ENCODE assay signal across 20 cellular contexts in the genomic region with DNA sequence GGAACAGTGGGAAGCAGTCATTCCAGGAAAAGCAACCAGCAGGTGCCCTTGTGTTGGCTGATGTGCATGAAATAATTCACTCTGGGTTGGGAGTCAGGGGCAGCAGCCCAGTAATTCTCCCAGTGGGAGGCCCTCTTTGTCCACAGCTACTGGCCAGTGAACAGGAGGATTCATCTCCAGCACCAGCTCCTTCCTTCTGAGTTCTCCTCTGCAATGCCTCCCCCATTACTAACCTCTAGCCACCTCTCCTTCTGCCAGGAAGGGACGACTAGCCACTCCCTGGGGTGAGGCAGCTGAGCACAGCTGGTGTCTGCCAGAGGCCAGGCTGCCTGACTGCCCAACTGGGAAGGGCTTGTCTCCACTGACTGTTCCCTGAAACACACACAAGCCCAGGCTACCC. TPM values are rescaled to one million over a fixed set of nuclear protein-coding genes. Genes with fewer than 3 reads are reported as not detected.
DNase-seq lines count a peak whose midpoint lies in the region; ATAC-seq and TF ChIP-seq lines count a peak whose summit lies in the region.
"Had no signal": no experiment of that assay in that cellular context is flagged by ENCODE, and none has a peak within 500 bp of the region (broad histone marks: within the 10 kb centered on the region; RNA-seq: fewer than 3 reads in every experiment).

No MANE protein-coding gene starts in this region.

- peak; percentile 90 for TF ChIP-seq EP300 in Ishikawa (IDR thresholded peaks at IDR 0.05; ENCODE audit: borderline replicate concordance)

- no peak overlapping the region for H3K4me2 ChIP-seq in MM.1S (ENCODE audit: low read depth, low read length)

- H3K36me3 ChIP-seq in mucosa of descending colon (ENCODE audit: low read depth) (no peaks in the 10 kb centered on the region), BE2C (no peaks in the 10 kb centered on the region), MM.1S (replicated peaks; ENCODE audit: insufficient read depth, low read length) (no peaks in the 10 kb centered on the region)
- H3K36me3 ChIP-seq: gastroesophageal sphincter had no signal

- H2AFZ ChIP-seq in MM.1S (ENCODE audit: low read length), result no peak overlapping the region

- H3K27ac Mint-ChIP-seq in WTC11, result peak overlapping the region; percentile 52; the same call in 1 of the 2 replicates
- H3K27ac Mint-ChIP-seq: activated CD4-positive, alpha-beta T cell treated with anti-CD3 and anti-CD28 coated beads for 36 hours; activated naive CD8-positive, alpha-beta T cell treated with anti-CD3 and anti-CD28 coated beads, Interleukin-2, amount 10 ng/mL, durations not matched to agents 7 days and 5 days; T-helper 1 cell treated with Interleukin-12 subunit alpha and Interleukin-12 subunit beta and Interleukin-4 antibody, amounts not matched to agents 30 μg/mL and 1 μg/mL, for 36 hours had no signal

- H3F3A ChIP-seq in MM.1S (ENCODE audit: insufficient read depth, low read length), result 0 out of 2 replicates have a peak, but pooled peaks cover 4% of the 10 kb centered on the region

- intact Hi-C loops in mucosa of descending colon (cut with DNase I, micrococcal nuclease), result no loop called here

- peak; percentile 39 for DNase-seq in ELF-1 (ENCODE audit: low read depth, low spot score)
- DNase-seq in WTC11 (ENCODE audit: low spot score), result no peak
- peak; percentile 74 to 82 (median 80) for DNase-seq in mucosa of descending colon
- DNase-seq in BE2C, result no peak
- no peak for DNase-seq in Ammon's horn (ENCODE audit: low spot score)
- no peak for DNase-seq in MM.1S
- DNase-seq: activated CD4-positive, alpha-beta T cell treated with anti-CD3 and anti-CD28 coated beads for 36 hours; activated naive CD8-positive, alpha-beta T cell treated with anti-CD3 and anti-CD28 coated beads, Interleukin-2, amount 10 ng/mL, durations not matched to agents 7 days and 5 days; activated T-cell treated with anti-CD3 and anti-CD28 coated beads for 4 hours; central memory CD4-positive, alpha-beta T cell; DMS153; midbrain; MV-4-11; NCI-H2171 treated with DMSO at 0.1 percent for 48 hours; stimulated activated CD4-positive, alpha-beta T cell treated with anti-CD3 and anti-CD28 coated beads, Interleukin-12 subunit alpha, Interleukin-12 subunit beta, amount 100 ng/mL, for 4 hours had no signal

- H3K79me2 ChIP-seq in MM.1S (ENCODE audit: low read length), result no peaks in the 10 kb centered on the region

- H3K4me1 Mint-ChIP-seq in WTC11, result peaks cover 13% of the 10 kb centered on the region
- H3K4me1 Mint-ChIP-seq: activated CD4-positive, alpha-beta T cell treated with anti-CD3 and anti-CD28 coated beads for 36 hours; activated naive CD8-positive, alpha-beta T cell treated with anti-CD3 and anti-CD28 coated beads, Interleukin-2, amount 10 ng/mL, durations not matched to agents 7 days and 5 days had no signal

- no peak overlapping the region for H3K4me3 Mint-ChIP-seq in WTC11
- H3K4me3 Mint-ChIP-seq: activated CD4-positive, alpha-beta T cell treated with anti-CD3 and anti-CD28 coated beads for 36 hours; activated naive CD8-positive, alpha-beta T cell treated with anti-CD3 and anti-CD28 coated beads, Interleukin-2, amount 10 ng/mL, durations not matched to agents 7 days and 5 days; T-helper 1 cell treated with Interleukin-12 subunit alpha and Interleukin-12 subunit beta and Interleukin-4 antibody, amounts not matched to agents 30 μg/mL and 1 μg/mL, for 36 hours had no signal

- H3K9me3 ChIP-seq in mucosa of descending colon, result no peaks in the 10 kb centered on the region
- H3K9me3 ChIP-seq in BE2C, result no peaks in the 10 kb centered on the region
- H3K9me3 ChIP-seq in MM.1S (replicated peaks; ENCODE audit: insufficient read depth, low read length), result no peaks in the 10 kb centered on the region
- H3K9me3 ChIP-seq: gastroesophageal sphincter had no signal

- POLR2A ChIA-PET in WTC11 (lab: Charles Lee), result no interaction called here

- ATAC-seq in WTC11 (peak; percentile 33), mucosa of descending colon (peak; percentile 99), HG03354 (IDR thresholded peaks at IDR 0.05; ENCODE audit: poor library complexity, severe bottlenecking, unreplicated experiment) (no peak)
- ATAC-seq: activated CD4-positive, alpha-beta T cell treated with anti-CD3 and anti-CD28 coated beads for 36 hours; gastroesophageal sphincter had no signal

- H3K27ac ChIP-seq in MM.1S (ENCODE audit: low read length), result no peak overlapping the region
- H3K27ac ChIP-seq: gastroesophageal sphincter had no signal

- TF ChIP-seq RAD21 in Ishikawa (IDR thresholded peaks at IDR 0.05; ENCODE audit: low read depth), result peak; percentile 2; the same call in 1 of the 2 replicates

- CTCF ChIA-PET in WTC11 (lab: Charles Lee), result interaction anchor here (0.6 to 4.1 kb wide), 4 partner anchors 13 to 159 kb away, joined by 3 to 32 read pairs (median 7); a partner anchor contains a TSS

- no peak overlapping the region for H3K4me3 ChIP-seq in mucosa of descending colon
- no peak overlapping the region for H3K4me3 ChIP-seq in BE2C (ENCODE audit: low read depth, low read length)
- no peak overlapping the region for H3K4me3 ChIP-seq in MM.1S (ENCODE audit: low read length)
- H3K4me3 ChIP-seq: gastroesophageal sphincter had no signal

- H3K9me3 Mint-ChIP-seq in WTC11, result peaks cover 5% of the 10 kb centered on the region; the same call in 1 of the 2 replicates
- H3K9me3 Mint-ChIP-seq: activated naive CD8-positive, alpha-beta T cell treated with anti-CD3 and anti-CD28 coated beads, Interleukin-2, amount 10 ng/mL, durations not matched to agents 7 days and 5 days; T-helper 1 cell treated with Interleukin-12 subunit alpha and Interleukin-12 subunit beta and Interleukin-4 antibody, amounts not matched to agents 30 μg/mL and 1 μg/mL, for 36 hours had no signal

- H3K27me3 ChIP-seq in BE2C (no peaks in the 10 kb centered on the region), MM.1S (replicated peaks; ENCODE audit: insufficient read depth, low read length) (no peaks in the 10 kb centered on the region)

- no peaks in the 10 kb centered on the region for H3K27me3 Mint-ChIP-seq in WTC11 (ENCODE audit: low read depth)

- no peaks in the 10 kb centered on the region for H3K9me2 ChIP-seq in MM.1S (replicated peaks; ENCODE audit: insufficient read depth, low read length)

- no peak for TF ChIP-seq CTCF in WTC11 (IDR thresholded peaks at IDR 0.05)
- TF ChIP-seq CTCF in mucosa of descending colon (IDR thresholded peaks at IDR 0.05), result no peak
- TF ChIP-seq CTCF in BE2C (IDR thresholded peaks at IDR 0.05; ENCODE audit: low read depth, low read length), result no peak
- no peak for TF ChIP-seq CTCF in MM.1S (IDR thresholded peaks at IDR 0.05; ENCODE audit: low read length)

- H3K36me3 Mint-ChIP-seq in WTC11, result no peaks in the 10 kb centered on the region
- H3K36me3 Mint-ChIP-seq: activated naive CD8-positive, alpha-beta T cell treated with anti-CD3 and anti-CD28 coated beads, Interleukin-2, amount 10 ng/mL, durations not matched to agents 7 days and 5 days had no signal

- no peaks in the 10 kb centered on the region for H4K20me1 ChIP-seq in MM.1S (ENCODE audit: insufficient read depth, low read length)

- no peak overlapping the region for H3K9ac ChIP-seq in MM.1S (ENCODE audit: low read length)

- peaks cover 8% of the 10 kb centered on the region for H3K4me1 ChIP-seq in mucosa of descending colon (ENCODE audit: low read depth)
- H3K4me1 ChIP-seq in BE2C, result no peaks in the 10 kb centered on the region
- H3K4me1 ChIP-seq in MM.1S (ENCODE audit: low read length), result peaks cover 5% of the 10 kb centered on the region; the same call in 1 of the 2 replicates

TF ChIP-seq in Ishikawa, 13 proteins besides CTCF, POLR2A, EP300 and RAD21 (continues in another document):
- TF ChIP-seq, protein P1, sequence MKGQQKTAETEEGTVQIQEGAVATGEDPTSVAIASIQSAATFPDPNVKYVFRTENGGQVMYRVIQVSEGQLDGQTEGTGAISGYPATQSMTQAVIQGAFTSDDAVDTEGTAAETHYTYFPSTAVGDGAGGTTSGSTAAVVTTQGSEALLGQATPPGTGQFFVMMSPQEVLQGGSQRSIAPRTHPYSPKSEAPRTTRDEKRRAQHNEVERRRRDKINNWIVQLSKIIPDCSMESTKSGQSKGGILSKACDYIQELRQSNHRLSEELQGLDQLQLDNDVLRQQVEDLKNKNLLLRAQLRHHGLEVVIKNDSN (IDR thresholded peaks at IDR 0.05), result no peak; the same call in 1 of the 2 replicates

TF ChIP-seq in WTC11, 78 proteins besides CTCF, POLR2A, EP300 and RAD21 (continues in another document):
- peak; percentile 90 for TF ChIP-seq ZNF423 (CRISPR knock-in tag; IDR thresholded peaks at IDR 0.05)
- TF ChIP-seq, protein P2, sequence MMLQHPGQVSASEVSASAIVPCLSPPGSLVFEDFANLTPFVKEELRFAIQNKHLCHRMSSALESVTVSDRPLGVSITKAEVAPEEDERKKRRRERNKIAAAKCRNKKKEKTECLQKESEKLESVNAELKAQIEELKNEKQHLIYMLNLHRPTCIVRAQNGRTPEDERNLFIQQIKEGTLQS (CRISPR knock-in tag; conservative IDR thresholded peaks at IDR 0.05), result no peak
- no peak for TF ChIP-seq SMAD4 (CRISPR knock-in tag; IDR thresholded peaks at IDR 0.05)
- TF ChIP-seq, protein P3, sequence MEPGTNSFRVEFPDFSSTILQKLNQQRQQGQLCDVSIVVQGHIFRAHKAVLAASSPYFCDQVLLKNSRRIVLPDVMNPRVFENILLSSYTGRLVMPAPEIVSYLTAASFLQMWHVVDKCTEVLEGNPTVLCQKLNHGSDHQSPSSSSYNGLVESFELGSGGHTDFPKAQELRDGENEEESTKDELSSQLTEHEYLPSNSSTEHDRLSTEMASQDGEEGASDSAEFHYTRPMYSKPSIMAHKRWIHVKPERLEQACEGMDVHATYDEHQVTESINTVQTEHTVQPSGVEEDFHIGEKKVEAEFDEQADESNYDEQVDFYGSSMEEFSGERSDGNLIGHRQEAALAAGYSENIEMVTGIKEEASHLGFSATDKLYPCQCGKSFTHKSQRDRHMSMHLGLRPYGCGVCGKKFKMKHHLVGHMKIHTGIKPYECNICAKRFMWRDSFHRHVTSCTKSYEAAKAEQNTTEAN (CRISPR knock-in tag; IDR thresholded peaks at IDR 0.05), result no peak
- no peak for TF ChIP-seq ZNF138 (CRISPR knock-in tag; conservative IDR thresholded peaks at IDR 0.05)
- no peak for TF ChIP-seq NFATC4 (CRISPR knock-in tag; IDR thresholded peaks at IDR 0.05)
- TF ChIP-seq, protein P4, sequence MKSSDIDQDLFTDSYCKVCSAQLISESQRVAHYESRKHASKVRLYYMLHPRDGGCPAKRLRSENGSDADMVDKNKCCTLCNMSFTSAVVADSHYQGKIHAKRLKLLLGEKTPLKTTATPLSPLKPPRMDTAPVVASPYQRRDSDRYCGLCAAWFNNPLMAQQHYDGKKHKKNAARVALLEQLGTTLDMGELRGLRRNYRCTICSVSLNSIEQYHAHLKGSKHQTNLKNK (CRISPR knock-in tag; IDR thresholded peaks at IDR 0.05), result no peak

RNA-seq across cellular contexts. Expression of a gene that starts 12.5 kb away (rescaled TPM):
- total RNA-seq in WTC11 (2021) (not detected in 3 replicates), mucosa of descending colon (not detected)
- not detected for polyA plus RNA-seq in BE2C (2012; ENCODE audit: insufficient read depth, insufficient read length, low read depth)
- total RNA-seq: activated CD4-positive, alpha-beta T cell treated with anti-CD3 and anti-CD28 coated beads for 36 hours; activated naive CD8-positive, alpha-beta T cell treated with anti-CD3 and anti-CD28 coated beads, Interleukin-2, amount 10 ng/mL, durations not matched to agents 7 days and 5 days; gastroesophageal sphincter; subcutaneous adipose tissue had no signal

RNA-seq across cellular contexts. Expression of a gene that starts 13.3 kb away (rescaled TPM):
- total RNA-seq in WTC11 (2021), result 2.0 to 2.5 TPM (median 2.4 TPM) in 3 replicates
- total RNA-seq in mucosa of descending colon, result 10 to 100 TPM; 10.9 to 12.6 (median 10.9) TPM
- polyA plus RNA-seq in BE2C (2012; ENCODE audit: insufficient read depth, insufficient read length, low read depth), result 19.5 TPM

RNA-seq across cellular contexts. Expression of a gene that starts 31.2 kb away (rescaled TPM):
- 0.15 to 0.37 TPM (median 0.21 TPM) in 3 replicates for total RNA-seq in WTC11 (2021)
- 100 to 1,000 TPM; 125 to 332 (median 237) TPM for total RNA-seq in mucosa of descending colon
- polyA plus RNA-seq in BE2C (2012; ENCODE audit: insufficient read depth, insufficient read length, low read depth), result not detected
- total RNA-seq: activated CD4-positive, alpha-beta T cell treated with anti-CD3 and anti-CD28 coated beads for 36 hours; activated naive CD8-positive, alpha-beta T cell treated with anti-CD3 and anti-CD28 coated beads, Interleukin-2, amount 10 ng/mL, durations not matched to agents 7 days and 5 days; gastroesophageal sphincter; subcutaneous adipose tissue had no signal

Comparison
In these comparisons a context has a peak if more than half of its experiments do, and no peak if none do; other contexts are left out.
1. DNase-seq: peak in ELF-1 (single experiment) and mucosa of descending colon (3 of 3); none in WTC11 (single experiment), BE2C (single experiment), Ammon's horn (single experiment) and MM.1S (single experiment).
2. RNA of a gene that starts 31.2 kb away (total RNA-seq): 125 to 332 TPM in mucosa of descending colon; 0.15 to 0.37 TPM in WTC11; every median in the first group is over 10 times any median in the second.